In the genomic region with DNA sequence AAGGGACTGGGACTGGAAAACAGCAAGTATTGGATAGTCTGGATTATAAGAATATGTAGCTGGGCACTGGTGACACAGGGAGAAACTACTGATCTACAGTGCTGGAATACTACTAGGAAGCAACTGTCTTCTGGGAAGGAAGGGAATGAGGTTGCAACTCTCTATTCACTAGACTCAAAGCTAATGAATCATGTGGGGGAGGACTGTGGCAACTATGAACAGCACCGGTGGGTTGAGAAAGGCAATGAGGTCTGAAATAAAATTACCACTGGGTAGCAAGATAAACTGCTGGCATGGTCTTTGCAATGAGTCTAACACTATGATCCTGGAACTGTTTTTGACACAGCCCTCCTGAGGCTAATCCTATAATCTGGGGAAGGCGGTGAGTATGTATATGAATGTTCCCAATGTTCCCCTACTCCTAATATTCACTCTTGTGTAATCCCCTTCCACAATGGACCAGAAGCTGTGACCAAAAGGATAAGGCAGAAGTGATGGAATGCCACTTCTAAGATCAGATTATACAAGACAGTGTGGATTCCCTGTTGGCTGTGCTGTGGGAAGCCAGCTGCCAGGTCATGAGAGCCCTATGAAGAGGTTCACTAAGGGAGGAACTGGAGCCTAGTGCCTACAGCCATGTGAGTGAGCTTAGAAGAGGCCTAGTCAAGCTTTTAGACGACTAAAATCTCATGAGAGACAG, we compare ENCODE assay signal across 1 cellular context.
TF ChIP-seq lines count a peak whose summit lies in the region.

No MANE protein-coding gene starts in this region.

TF ChIP-seq in GM23338, 12 proteins besides CTCF, POLR2A, EP300 and RAD21 (continued from another document):
- TF ChIP-seq ZNF462 (CRISPR knock-in tag; IDR thresholded peaks at IDR 0.05) (no peak), NANOG (IDR thresholded peaks at IDR 0.05; ENCODE audit: borderline replicate concordance) (no peak), POLR2AphosphoS5 (IDR thresholded peaks at IDR 0.05; ENCODE audit: low read depth) (no peak)
